20 cellular contexts compared by ENCODE assay signal in genomic region chr2:215403441-215404356, GRCh38.
"Had no signal": no experiment of that assay in that cellular context is flagged by ENCODE, and none has a peak within 500 bp of the region (broad histone marks: within the 10 kb centered on the region; RNA-seq: fewer than 3 reads in every experiment).

No MANE protein-coding gene starts in this region.

- H3K9me3 ChIP-seq: left ventricle myocardium inferior, right atrium auricular region had no signal

- H3K4me1 ChIP-seq: left ventricle myocardium inferior, right atrium auricular region had no signal

- H3K4me3 Mint-ChIP-seq: activated naive CD8-positive, alpha-beta T cell treated with anti-CD3 and anti-CD28 coated beads, Interleukin-2, amount 10 ng/mL, durations not matched to agents 7 days and 5 days; activated T-helper 1 cell treated with anti-CD3 and anti-CD28 coated beads, Interleukin-12 subunit alpha, Interleukin-12 subunit beta, Interleukin-2, Interleukin-4 antibody, amounts not matched to agents 30 ng/mL and 10 ng/mL and 1 ng/mL, durations not matched to agents 14 hours and 24 hours and 36 hours; memory B cell; natural killer cell treated with Interleukin-12 subunit alpha and Interleukin-12 subunit beta and Interleukin-15 and Interleukin-18, amount 100 ng/mL, for 72 hours had no signal

- H3K27ac Mint-ChIP-seq: activated naive CD8-positive, alpha-beta T cell treated with anti-CD3 and anti-CD28 coated beads, Interleukin-2, amount 10 ng/mL, durations not matched to agents 7 days and 5 days; activated T-helper 1 cell treated with anti-CD3 and anti-CD28 coated beads, Interleukin-12 subunit alpha, Interleukin-12 subunit beta, Interleukin-2, Interleukin-4 antibody, amounts not matched to agents 30 ng/mL and 10 ng/mL and 1 ng/mL, durations not matched to agents 14 hours and 24 hours and 36 hours; memory B cell; natural killer cell treated with Interleukin-12 subunit alpha and Interleukin-12 subunit beta and Interleukin-15 and Interleukin-18, amount 100 ng/mL, for 72 hours had no signal

- H3K36me3 Mint-ChIP-seq: activated naive CD8-positive, alpha-beta T cell treated with anti-CD3 and anti-CD28 coated beads, Interleukin-2, amount 10 ng/mL, durations not matched to agents 7 days and 5 days; memory B cell; natural killer cell treated with Interleukin-12 subunit alpha and Interleukin-12 subunit beta and Interleukin-15 and Interleukin-18, amount 100 ng/mL, for 72 hours had no signal

- DNase-seq: activated CD4-positive, CD25-positive, alpha-beta regulatory T cell treated with anti-CD3 and anti-CD28 coated beads, Interleukin-2, amount 50 U/mL, for 72 hours; activated naive CD4-positive, alpha-beta T cell; activated naive CD8-positive, alpha-beta T cell treated with anti-CD3 and anti-CD28 coated beads, Interleukin-2, amount 10 ng/mL, durations not matched to agents 7 days and 5 days; anterior cingulate cortex; foreskin fibroblast; glutamatergic neuron; hypothalamus; kidney; left ventricle myocardium inferior; small intestine; stimulated activated CD4-positive, alpha-beta T cell treated with anti-CD3 and anti-CD28 coated beads, Interleukin-4, amount 100 ng/mL, for 4 hours; stimulated activated CD8-positive, alpha-beta memory T cell treated with anti-CD3 and anti-CD28 coated beads, Interleukin-4, amount 100 ng/mL, for 48 hours; stimulated activated naive CD8-positive, alpha-beta T cell treated with anti-CD3 and anti-CD28 coated beads, Interleukin-15, Interleukin-2, amounts not matched to agents 100 U/mL and 50 U/mL, for 24 hours; T-helper 9 cell had no signal

- H3K4me1 Mint-ChIP-seq: activated naive CD8-positive, alpha-beta T cell treated with anti-CD3 and anti-CD28 coated beads, Interleukin-2, amount 10 ng/mL, durations not matched to agents 7 days and 5 days; memory B cell had no signal

- H3K27me3 ChIP-seq: right atrium auricular region had no signal

- ATAC-seq: esophagus mucosa; natural killer cell treated with Interleukin-12 subunit alpha and Interleukin-12 subunit beta and Interleukin-15 and Interleukin-18, amount 100 ng/mL, for 72 hours; stimulated activated naive CD8-positive, alpha-beta T cell treated with anti-CD3 and anti-CD28 coated beads, Interleukin-15, Interleukin-2, amounts not matched to agents 100 U/mL and 50 U/mL, for 24 hours had no signal

- H3K4me3 ChIP-seq: left ventricle myocardium inferior, right atrium auricular region had no signal

- H3K27me3 Mint-ChIP-seq: memory B cell, progenitor cell of endocrine pancreas had no signal

- H3K9me3 Mint-ChIP-seq: activated naive CD8-positive, alpha-beta T cell treated with anti-CD3 and anti-CD28 coated beads, Interleukin-2, amount 10 ng/mL, durations not matched to agents 7 days and 5 days; activated T-helper 1 cell treated with anti-CD3 and anti-CD28 coated beads, Interleukin-12 subunit alpha, Interleukin-12 subunit beta, Interleukin-2, Interleukin-4 antibody, amounts not matched to agents 30 ng/mL and 10 ng/mL and 1 ng/mL, durations not matched to agents 14 hours and 24 hours and 36 hours; memory B cell; natural killer cell treated with Interleukin-12 subunit alpha and Interleukin-12 subunit beta and Interleukin-15 and Interleukin-18, amount 100 ng/mL, for 72 hours had no signal

- H3K27ac ChIP-seq: left ventricle myocardium inferior, right atrium auricular region had no signal
